Comparison of ENCODE assay signal across 1 cellular context in genomic region chr6:158611600-158612041, GRCh38.
TF ChIP-seq lines count a peak whose summit lies in the region.

No MANE protein-coding gene starts in this region.

TF ChIP-seq in WTC11, 78 proteins besides CTCF, POLR2A, EP300 and RAD21 (continued from another document):
- TF ChIP-seq ATF6 (CRISPR knock-in tag; IDR thresholded peaks at IDR 0.05) (no peak), PRRX2 (CRISPR knock-in tag; IDR thresholded peaks at IDR 0.05) (no peak), SMAD4 (CRISPR knock-in tag; IDR thresholded peaks at IDR 0.05) (no peak), ZNF512 (CRISPR knock-in tag; IDR thresholded peaks at IDR 0.05; ENCODE audit: borderline replicate concordance) (no peak), USF2 (CRISPR knock-in tag; IDR thresholded peaks at IDR 0.05) (no peak), ZNF416 (CRISPR knock-in tag; IDR thresholded peaks at IDR 0.05) (no peak), ETV6 (CRISPR knock-in tag; IDR thresholded peaks at IDR 0.05) (no peak), TEAD1 (CRISPR knock-in tag; IDR thresholded peaks at IDR 0.05) (no peak), ZNF219 (CRISPR knock-in tag; IDR thresholded peaks at IDR 0.05; ENCODE audit: borderline replicate concordance) (no peak), ZBTB21 (CRISPR knock-in tag; IDR thresholded peaks at IDR 0.05; ENCODE audit: borderline replicate concordance) (no peak)
- TF ChIP-seq, protein P1, sequence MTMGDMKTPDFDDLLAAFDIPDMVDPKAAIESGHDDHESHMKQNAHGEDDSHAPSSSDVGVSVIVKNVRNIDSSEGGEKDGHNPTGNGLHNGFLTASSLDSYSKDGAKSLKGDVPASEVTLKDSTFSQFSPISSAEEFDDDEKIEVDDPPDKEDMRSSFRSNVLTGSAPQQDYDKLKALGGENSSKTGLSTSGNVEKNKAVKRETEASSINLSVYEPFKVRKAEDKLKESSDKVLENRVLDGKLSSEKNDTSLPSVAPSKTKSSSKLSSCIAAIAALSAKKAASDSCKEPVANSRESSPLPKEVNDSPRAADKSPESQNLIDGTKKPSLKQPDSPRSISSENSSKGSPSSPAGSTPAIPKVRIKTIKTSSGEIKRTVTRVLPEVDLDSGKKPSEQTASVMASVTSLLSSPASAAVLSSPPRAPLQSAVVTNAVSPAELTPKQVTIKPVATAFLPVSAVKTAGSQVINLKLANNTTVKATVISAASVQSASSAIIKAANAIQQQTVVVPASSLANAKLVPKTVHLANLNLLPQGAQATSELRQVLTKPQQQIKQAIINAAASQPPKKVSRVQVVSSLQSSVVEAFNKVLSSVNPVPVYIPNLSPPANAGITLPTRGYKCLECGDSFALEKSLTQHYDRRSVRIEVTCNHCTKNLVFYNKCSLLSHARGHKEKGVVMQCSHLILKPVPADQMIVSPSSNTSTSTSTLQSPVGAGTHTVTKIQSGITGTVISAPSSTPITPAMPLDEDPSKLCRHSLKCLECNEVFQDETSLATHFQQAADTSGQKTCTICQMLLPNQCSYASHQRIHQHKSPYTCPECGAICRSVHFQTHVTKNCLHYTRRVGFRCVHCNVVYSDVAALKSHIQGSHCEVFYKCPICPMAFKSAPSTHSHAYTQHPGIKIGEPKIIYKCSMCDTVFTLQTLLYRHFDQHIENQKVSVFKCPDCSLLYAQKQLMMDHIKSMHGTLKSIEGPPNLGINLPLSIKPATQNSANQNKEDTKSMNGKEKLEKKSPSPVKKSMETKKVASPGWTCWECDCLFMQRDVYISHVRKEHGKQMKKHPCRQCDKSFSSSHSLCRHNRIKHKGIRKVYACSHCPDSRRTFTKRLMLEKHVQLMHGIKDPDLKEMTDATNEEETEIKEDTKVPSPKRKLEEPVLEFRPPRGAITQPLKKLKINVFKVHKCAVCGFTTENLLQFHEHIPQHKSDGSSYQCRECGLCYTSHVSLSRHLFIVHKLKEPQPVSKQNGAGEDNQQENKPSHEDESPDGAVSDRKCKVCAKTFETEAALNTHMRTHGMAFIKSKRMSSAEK (CRISPR knock-in tag; IDR thresholded peaks at IDR 0.05; ENCODE audit: borderline replicate concordance) = no peak
- TF ChIP-seq, protein P2, sequence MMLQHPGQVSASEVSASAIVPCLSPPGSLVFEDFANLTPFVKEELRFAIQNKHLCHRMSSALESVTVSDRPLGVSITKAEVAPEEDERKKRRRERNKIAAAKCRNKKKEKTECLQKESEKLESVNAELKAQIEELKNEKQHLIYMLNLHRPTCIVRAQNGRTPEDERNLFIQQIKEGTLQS (CRISPR knock-in tag; conservative IDR thresholded peaks at IDR 0.05) = no peak
